In genomic region chr13:41356385-41356648, GRCh38 we compare ENCODE assay signal across 8 cellular contexts. TPM values are rescaled to one million over a fixed set of nuclear protein-coding genes. Genes with fewer than 3 reads are reported as not detected.
DNase-seq lines count a peak whose midpoint lies in the region; ATAC-seq and TF ChIP-seq lines count a peak whose summit lies in the region.
"Not testable (repeated sequence)": the region's sequence is repeated elsewhere in the genome, so short reads cannot be mapped to it uniquely, and the experiment has no call there.

No MANE protein-coding gene starts in this region.

- 72% methylated on average over 5 of the region's 5 CpGs for WGBS in thymus

- H3K4me1 Mint-ChIP-seq in CD4-positive, CD25-positive, alpha-beta regulatory T cell, result peaks cover 30 to 84% (median 56%) of the 10 kb centered on the region in 4 donors
- H3K4me1 Mint-ChIP-seq in WTC11, result not testable (repeated sequence)
- peaks cover 64% of the 10 kb centered on the region for H3K4me1 Mint-ChIP-seq in activated T-cell treated with anti-CD3 and anti-CD28 coated beads, Interleukin-2, amount 50 U/mL, for 24 hours (ENCODE audit: low read depth)
- peaks cover 28 to 37% of the 10 kb centered on the region in 2 donors for H3K4me1 Mint-ChIP-seq in effector memory CD8-positive, alpha-beta T cell (ENCODE audit: low read depth in 2 of 2)
- H3K4me1 Mint-ChIP-seq in natural killer cell treated with Interleukin-12 subunit alpha and Interleukin-12 subunit beta and Interleukin-15 and Interleukin-18, amount 100 ng/mL, for 72 hours (ENCODE audit: low read depth in 2 of 2), result peaks cover 22 to 28% of the 10 kb centered on the region in 2 donors

- H3K27ac ChIP-seq in CD4-positive, CD25-positive, alpha-beta regulatory T cell (ENCODE audit: insufficient read depth, low read length, poor library complexity, severe bottlenecking), result peak overlapping the region; percentile 90
- peak overlapping the region; percentile 52 for H3K27ac ChIP-seq in KOPT-K1 (ENCODE audit: low read depth, low read length, poor library complexity, severe bottlenecking)
- H3K27ac ChIP-seq in thymus (ENCODE audit: low read depth), result peak overlapping the region; percentile 73

- H3K9me3 Mint-ChIP-seq in CD4-positive, CD25-positive, alpha-beta regulatory T cell; WTC11; activated T-cell treated with anti-CD3 and anti-CD28 coated beads, Interleukin-2, amount 50 U/mL, for 24 hours; activated naive CD4-positive, alpha-beta T cell treated with anti-CD3 and anti-CD28 coated beads, Interleukin-2, amount 50 U/mL, for 72 hours; effector memory CD8-positive, alpha-beta T cell; natural killer cell treated with Interleukin-12 subunit alpha and Interleukin-12 subunit beta and Interleukin-15 and Interleukin-18, amount 100 ng/mL, for 72 hours: not testable (repeated sequence)

- H3K9me3 ChIP-seq in CD4-positive, CD25-positive, alpha-beta regulatory T cell (ENCODE audit: control insufficient read depth in 2 of 2, low read length in 2 of 2); KOPT-K1 (ENCODE audit: insufficient read depth, low read length, poor library complexity, severe bottlenecking); thymus (ENCODE audit: control insufficient read depth): not testable (repeated sequence)

- not testable (repeated sequence) for H3K27me3 Mint-ChIP-seq in CD4-positive, CD25-positive, alpha-beta regulatory T cell; WTC11 (ENCODE audit: low read depth); activated T-cell treated with anti-CD3 and anti-CD28 coated beads, Interleukin-2, amount 50 U/mL, for 24 hours; effector memory CD8-positive, alpha-beta T cell; natural killer cell treated with Interleukin-12 subunit alpha and Interleukin-12 subunit beta and Interleukin-15 and Interleukin-18, amount 100 ng/mL, for 72 hours

- peak overlapping the region; percentile 56 to 84 (median 76) for H3K4me3 Mint-ChIP-seq in CD4-positive, CD25-positive, alpha-beta regulatory T cell
- H3K4me3 Mint-ChIP-seq in WTC11, result not testable (repeated sequence)
- peak overlapping the region; percentile 21 for H3K4me3 Mint-ChIP-seq in activated T-cell treated with anti-CD3 and anti-CD28 coated beads, Interleukin-2, amount 50 U/mL, for 24 hours
- peak overlapping the region; percentile 71 to 76 for H3K4me3 Mint-ChIP-seq in effector memory CD8-positive, alpha-beta T cell
- peak overlapping the region; percentile 75 for H3K4me3 Mint-ChIP-seq in natural killer cell treated with Interleukin-12 subunit alpha and Interleukin-12 subunit beta and Interleukin-15 and Interleukin-18, amount 100 ng/mL, for 72 hours

- H3K36me3 Mint-ChIP-seq in CD4-positive, CD25-positive, alpha-beta regulatory T cell, result peaks cover 28% of the 10 kb centered on the region
- H3K36me3 Mint-ChIP-seq in WTC11, result peaks cover 37% of the 10 kb centered on the region
- peaks cover 72% of the 10 kb centered on the region for H3K36me3 Mint-ChIP-seq in activated T-cell treated with anti-CD3 and anti-CD28 coated beads, Interleukin-2, amount 50 U/mL, for 24 hours (ENCODE audit: low read depth)
- H3K36me3 Mint-ChIP-seq in activated naive CD4-positive, alpha-beta T cell treated with anti-CD3 and anti-CD28 coated beads, Interleukin-2, amount 50 U/mL, for 72 hours, result peaks cover 9 to 44% of the 10 kb centered on the region in 2 donors
- peaks cover 43% of the 10 kb centered on the region for H3K36me3 Mint-ChIP-seq in effector memory CD8-positive, alpha-beta T cell (ENCODE audit: insufficient read depth)
- H3K36me3 Mint-ChIP-seq in natural killer cell treated with Interleukin-12 subunit alpha and Interleukin-12 subunit beta and Interleukin-15 and Interleukin-18, amount 100 ng/mL, for 72 hours, result not testable (repeated sequence)

- POLR2A ChIA-PET in WTC11 (lab: Charles Lee), result not testable (repeated sequence)

- ATAC-seq in CD4-positive, CD25-positive, alpha-beta regulatory T cell (ENCODE audit: low read depth in 2 of 2), result peak in 1 of 2 donors; percentile 11
- ATAC-seq in WTC11; activated naive CD4-positive, alpha-beta T cell treated with anti-CD3 and anti-CD28 coated beads, Interleukin-2, amount 50 U/mL, for 72 hours; effector memory CD8-positive, alpha-beta T cell (replicated peaks); natural killer cell treated with Interleukin-12 subunit alpha and Interleukin-12 subunit beta and Interleukin-15 and Interleukin-18, amount 100 ng/mL, for 72 hours: not testable (repeated sequence)

- H3K36me3 ChIP-seq in CD4-positive, CD25-positive, alpha-beta regulatory T cell (ENCODE audit: control insufficient read depth, insufficient read depth, low read length); thymus (ENCODE audit: control insufficient read depth, insufficient read depth): not testable (repeated sequence)
- peaks cover 69% of the 10 kb centered on the region for H3K36me3 ChIP-seq in KOPT-K1 (ENCODE audit: insufficient read depth, low read length)

- TF ChIP-seq CTCF in WTC11 (IDR thresholded peaks at IDR 0.05), result not testable (repeated sequence)

- H3K4me1 ChIP-seq in CD4-positive, CD25-positive, alpha-beta regulatory T cell (ENCODE audit: control insufficient read depth, insufficient read depth, low read length, poor library complexity, severe bottlenecking), result peaks cover 71% of the 10 kb centered on the region
- H3K4me1 ChIP-seq in thymus (ENCODE audit: control insufficient read depth, insufficient read depth, low read length), result peaks cover 12% of the 10 kb centered on the region

- H3K27ac Mint-ChIP-seq in CD4-positive, CD25-positive, alpha-beta regulatory T cell, result peak overlapping the region; percentile 86 to 100 (median 94)
- H3K27ac Mint-ChIP-seq in WTC11, result peak overlapping the region; percentile 18; the same call in 1 of the 2 replicates
- H3K27ac Mint-ChIP-seq in activated T-cell treated with anti-CD3 and anti-CD28 coated beads, Interleukin-2, amount 50 U/mL, for 24 hours, result peak overlapping the region; percentile 89
- H3K27ac Mint-ChIP-seq in activated naive CD4-positive, alpha-beta T cell treated with anti-CD3 and anti-CD28 coated beads, Interleukin-2, amount 50 U/mL, for 72 hours, result peak overlapping the region; percentile 78 to 89
- peak overlapping the region; percentile 97 for H3K27ac Mint-ChIP-seq in effector memory CD8-positive, alpha-beta T cell
- peak overlapping the region; percentile 83 to 86 for H3K27ac Mint-ChIP-seq in natural killer cell treated with Interleukin-12 subunit alpha and Interleukin-12 subunit beta and Interleukin-15 and Interleukin-18, amount 100 ng/mL, for 72 hours

- H3K27me3 ChIP-seq in CD4-positive, CD25-positive, alpha-beta regulatory T cell (ENCODE audit: control insufficient read depth, insufficient read depth, low read length); thymus (ENCODE audit: control insufficient read depth, insufficient read depth): not testable (repeated sequence)

- CTCF ChIA-PET in WTC11 (lab: Charles Lee), result not testable (repeated sequence)

- DNase-seq in CD4-positive, CD25-positive, alpha-beta regulatory T cell; WTC11 (ENCODE audit: low spot score); activated T-cell treated with anti-CD3 and anti-CD28 coated beads, Interleukin-2, amount 50 U/mL, for 24 hours; activated naive CD4-positive, alpha-beta T cell treated with anti-CD3 and anti-CD28 coated beads, Interleukin-2, amount 50 U/mL, for 72 hours (ENCODE audit: low spot score in 2 of 2); effector memory CD8-positive, alpha-beta T cell; natural killer cell treated with Interleukin-12 subunit alpha and Interleukin-12 subunit beta and Interleukin-15 and Interleukin-18, amount 100 ng/mL, for 72 hours (ENCODE audit: low spot score): not testable (repeated sequence)

- peak overlapping the region; percentile 74 for H3K4me3 ChIP-seq in CD4-positive, CD25-positive, alpha-beta regulatory T cell (ENCODE audit: low read depth, low read length)
- not testable (repeated sequence) for H3K4me3 ChIP-seq in thymus (ENCODE audit: low read length)

RNA-seq across cellular contexts. Expression of gene NAA16, which starts 45.2 kb away (rescaled TPM):
- total RNA-seq in CD4-positive, CD25-positive, alpha-beta regulatory T cell, result 65.8 TPM
- polyA plus RNA-seq in CD4-positive, CD25-positive, alpha-beta regulatory T cell, result 10 to 100 TPM in 3 of 4 donors, 1 to 10 TPM in 1; 9.4 to 16.1 (median 14.7) TPM
- 30.5 to 32.5 TPM (median 32.4 TPM) in 3 replicates for total RNA-seq in WTC11 (2021)
- total RNA-seq in activated naive CD4-positive, alpha-beta T cell treated with anti-CD3 and anti-CD28 coated beads, Interleukin-2, amount 50 U/mL, for 72 hours, result 10 to 100 TPM; 31.6 to 41.2 TPM
- total RNA-seq in natural killer cell treated with Interleukin-12 subunit alpha and Interleukin-12 subunit beta and Interleukin-15 and Interleukin-18, amount 100 ng/mL, for 72 hours, result 10 to 100 TPM; 16.4 to 38.9 TPM
- 23.8 TPM for polyA plus RNA-seq in thymus

Comparison
In these comparisons a context has a peak if more than half of its experiments do, and no peak if none do; other contexts are left out.
1. H3K27ac Mint-ChIP-seq: peak in every context shown above with its lines; median percentile 97 in effector memory CD8-positive, alpha-beta T cell; 94 in CD4-positive, CD25-positive, alpha-beta regulatory T cell; 89 in activated T-cell treated with anti-CD3 and anti-CD28 coated beads, Interleukin-2, amount 50 U/mL, for 24 hours; 84 in natural killer cell treated with Interleukin-12 subunit alpha and Interleukin-12 subunit beta and Interleukin-15 and Interleukin-18, amount 100 ng/mL, for 72 hours; 84 in activated naive CD4-positive, alpha-beta T cell treated with anti-CD3 and anti-CD28 coated beads, Interleukin-2, amount 50 U/mL, for 72 hours; 18 in WTC11.